ENCODE assay signal across 38 cellular contexts in the genomic region with DNA sequence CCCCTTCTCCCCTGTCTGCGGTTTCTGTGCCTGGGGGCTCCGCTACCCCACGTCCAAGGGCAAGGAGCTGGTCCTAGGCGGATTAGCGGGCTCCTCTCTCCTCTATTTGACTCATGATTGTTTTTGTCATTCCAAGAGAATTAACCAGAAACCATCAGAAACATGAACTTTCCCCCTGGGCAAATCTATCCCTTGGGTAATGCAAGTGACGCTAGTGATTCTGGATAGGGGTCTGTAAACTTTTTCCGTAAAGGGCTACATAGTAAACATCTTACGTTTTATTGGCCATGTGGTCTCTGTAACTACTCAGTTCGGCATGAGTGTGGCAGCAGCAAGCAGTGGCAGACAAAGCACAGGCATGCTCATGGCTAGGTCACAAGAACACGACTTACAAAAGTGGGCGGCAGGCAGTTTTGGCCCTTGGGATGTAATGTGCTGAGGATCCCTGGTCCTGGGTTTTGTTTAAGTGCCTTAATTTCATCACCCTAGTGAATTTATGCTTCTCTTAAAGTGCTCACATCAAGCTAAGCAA. TPM values are rescaled to one million over a fixed set of nuclear protein-coding genes. Genes with fewer than 3 reads are reported as not detected.
"Had no signal": no experiment of that assay in that cellular context is flagged by ENCODE, and none has a peak within 500 bp of the region (broad histone marks: within the 10 kb centered on the region; RNA-seq: fewer than 3 reads in every experiment).

No MANE protein-coding gene starts in this region.

- H3K4me3 ChIP-seq: esophagus muscularis mucosa, heart right ventricle, lung, mucosa of descending colon, pancreas, right lobe of liver, smooth muscle cell, suprapubic skin, transverse colon had no signal

- H3K4me1 ChIP-seq: esophagus muscularis mucosa, pancreas, right lobe of liver, suprapubic skin, transverse colon had no signal

- H3K9me3 ChIP-seq: esophagus muscularis mucosa, mucosa of descending colon, neutrophil, pancreas, right lobe of liver, suprapubic skin, transverse colon had no signal

- H3K27me3 ChIP-seq: neutrophil, pancreas, right lobe of liver, suprapubic skin, transverse colon had no signal

- H3K4me2 ChIP-seq: smooth muscle cell had no signal

- H3K27ac ChIP-seq: esophagus muscularis mucosa, heart right ventricle, neutrophil, pancreas, right lobe of liver, suprapubic skin, transverse colon had no signal

- H3K36me3 ChIP-seq: esophagus muscularis mucosa, heart right ventricle, neutrophil, pancreas, right lobe of liver, suprapubic skin, transverse colon had no signal

- DNase-seq: effector memory CD4-positive, alpha-beta T cell; foreskin melanocyte; glutamatergic neuron; heart right ventricle; hypothalamus; immature natural killer cell; islet precursor cell; kidney glomerular epithelial cell; left colon; mucosa of descending colon; naive B cell; pancreas; right lobe of liver; stimulated activated CD4-positive, alpha-beta T cell treated with anti-CD3 and anti-CD28 coated beads, Interleukin-12 subunit alpha, Interleukin-12 subunit beta, amount 100 ng/mL, for 4 hours; stimulated activated CD4-positive, alpha-beta T cell treated with anti-CD3 and anti-CD28 coated beads, Interleukin-1b, Interleukin-23, amount 100 ng/mL, for 48 hours; stimulated activated CD4-positive, alpha-beta T cell treated with anti-CD3 and anti-CD28 coated beads, Interleukin-4, amount 100 ng/mL, for 1 hour; stimulated activated CD8-positive, alpha-beta memory T cell treated with anti-CD3 and anti-CD28 coated beads, Interleukin-4, amount 100 ng/mL, for 48 hours; stimulated activated naive CD4-positive, alpha-beta T cell; stimulated activated naive CD8-positive, alpha-beta T cell treated with anti-CD3 and anti-CD28 coated beads, Interleukin-15, amount 100 ng/mL, for 72 hours; transverse colon had no signal

RNA-seq across cellular contexts. Expression of a gene that starts 0.7 kb away (rescaled TPM):
- total RNA-seq: cerebellum; endothelial cell of umbilical vein; epithelial cell of proximal tubule; esophagus muscularis mucosa; fibroblast of lung; heart right ventricle; left colon; liver; lung; mesothelial cell of epicardium; mucosa of descending colon; natural killer cell treated with Interleukin-12 subunit alpha and Interleukin-12 subunit beta and Interleukin-15 and Interleukin-18, amount 100 ng/mL, for 72 hours; neural crest cell; omental fat pad; pancreas; posterior vena cava; pulmonary artery endothelial cell; right lobe of liver; smooth muscle cell; suprapubic skin; transverse colon; urinary bladder had no signal
- polyA plus RNA-seq: endothelial cell of umbilical vein, fibroblast of lung, heart right ventricle, immature natural killer cell, liver, lung, pancreas, smooth muscle cell, urinary bladder had no signal

RNA-seq across cellular contexts. Expression of a gene that starts 12.5 kb away (rescaled TPM):
- total RNA-seq: cerebellum; endothelial cell of umbilical vein; epithelial cell of proximal tubule; esophagus muscularis mucosa; fibroblast of lung; heart right ventricle; left colon; liver; lung; mesothelial cell of epicardium; mucosa of descending colon; natural killer cell treated with Interleukin-12 subunit alpha and Interleukin-12 subunit beta and Interleukin-15 and Interleukin-18, amount 100 ng/mL, for 72 hours; neural crest cell; omental fat pad; pancreas; posterior vena cava; pulmonary artery endothelial cell; right lobe of liver; smooth muscle cell; suprapubic skin; transverse colon; urinary bladder had no signal
- polyA plus RNA-seq: endothelial cell of umbilical vein, fibroblast of lung, heart right ventricle, immature natural killer cell, liver, lung, pancreas, smooth muscle cell, urinary bladder had no signal

RNA-seq across cellular contexts. Expression of a gene that starts 38.9 kb away (rescaled TPM):
- total RNA-seq: cerebellum; endothelial cell of umbilical vein; epithelial cell of proximal tubule; esophagus muscularis mucosa; fibroblast of lung; heart right ventricle; left colon; liver; lung; mesothelial cell of epicardium; mucosa of descending colon; natural killer cell treated with Interleukin-12 subunit alpha and Interleukin-12 subunit beta and Interleukin-15 and Interleukin-18, amount 100 ng/mL, for 72 hours; neural crest cell; omental fat pad; pancreas; posterior vena cava; pulmonary artery endothelial cell; right lobe of liver; smooth muscle cell; suprapubic skin; transverse colon; urinary bladder had no signal
- polyA plus RNA-seq: endothelial cell of umbilical vein, fibroblast of lung, heart right ventricle, immature natural killer cell, liver, lung, pancreas, smooth muscle cell, thymus, urinary bladder had no signal
